Comparison of ENCODE assay signal across 8 cellular contexts in genomic region chr3:172142074-172143059, GRCh38.
DNase-seq lines count a peak whose midpoint lies in the region; ATAC-seq and TF ChIP-seq lines count a peak whose summit lies in the region.

No MANE protein-coding gene starts in this region.

- in situ Hi-C loops in Panc1 (cut with HindIII; ENCODE audit: low pct_unique_long_range_greater_than_20kb, low sequenced_read_pairs), result no loop called here

- H3K4me1 ChIP-seq in Panc1 (ENCODE audit: control insufficient read depth, insufficient read depth, low read length), result peaks cover 82% of the 10 kb centered on the region

- no peaks in the 10 kb centered on the region for H3K27me3 ChIP-seq in Panc1 (ENCODE audit: control insufficient read depth, insufficient read depth, low read length)
- no peaks in the 10 kb centered on the region for H3K27me3 ChIP-seq in MG63

- peak; percentile 63 for DNase-seq in NCI-H2107 treated with DMSO at 0.1 percent for 48 hours (lab: John Stamatoyannopoulos, UW; ENCODE audit: unreplicated experiment)
- DNase-seq in NCI-H2107 (lab: John Stamatoyannopoulos, UW), result no peak
- DNase-seq in Panc1 (ENCODE audit: low read depth, low spot score), result peak; percentile 71
- DNase-seq in islet precursor cell, result peak; percentile 68
- DNase-seq in DMS 273 treated with DMSO at 0.1 percent for 48 hours (lab: John Stamatoyannopoulos, UW), result no peak
- DNase-seq in MG63, result no peak
- no peak for DNase-seq in iPS-NIHi11 (ENCODE audit: low spot score)

- no TSS peak for BruUV-seq in Panc1 (replicated peaks; lab: Mats Ljungman, UMichigan)

- no peak for TF ChIP-seq CTCF in Panc1 (IDR thresholded peaks at IDR 0.05)

- peak; percentile 65 for ATAC-seq in HG02884 (IDR thresholded peaks at IDR 0.05; ENCODE audit: unreplicated experiment)
- ATAC-seq in Panc1, result peak; percentile 28; the same call in 1 of the 2 replicates

- H3K36me3 ChIP-seq in Panc1 (ENCODE audit: control insufficient read depth, insufficient read depth, low read length) (no peaks in the 10 kb centered on the region), MG63 (peaks cover 40% of the 10 kb centered on the region)

- POLR2A ChIA-PET in Panc1 (lab: Charles Lee), result interaction anchor here (0.7 to 2.6 kb wide), 3 partner anchors 12 to 15 kb away, joined by 3 to 22 read pairs (median 8); no protein-coding TSS in a partner anchor

- H3K9me3 ChIP-seq in Panc1 (ENCODE audit: control insufficient read depth, insufficient read depth, low read depth, low read length), result no peaks in the 10 kb centered on the region
- H3K9me3 ChIP-seq in MG63, result peaks cover 6% of the 10 kb centered on the region

- no peak overlapping the region for H3K4me3 ChIP-seq in Panc1 (ENCODE audit: low read depth in 2 of 2, low read length in 2 of 2)
- no peak overlapping the region for H3K4me3 ChIP-seq in MG63

- intact Hi-C loops in Panc1 (cut with micrococcal nuclease; ENCODE audit: unreplicated experiment), result no loop called here

- peak overlapping the region; percentile 97 for H3K27ac ChIP-seq in Panc1 (ENCODE audit: low read length)

- CTCF ChIA-PET in Panc1 (lab: Charles Lee), result no interaction called here

Comparison
In these comparisons a context has a peak if more than half of its experiments do, and no peak if none do; other contexts are left out.
1. DNase-seq: peak in NCI-H2107 treated with DMSO at 0.1 percent for 48 hours (single experiment), Panc1 (single experiment) and islet precursor cell (single experiment); none in NCI-H2107 (single experiment), DMS 273 treated with DMSO at 0.1 percent for 48 hours (single experiment), MG63 (single experiment) and iPS-NIHi11 (single experiment).